15 cellular contexts compared by ENCODE assay signal in the genomic region with DNA sequence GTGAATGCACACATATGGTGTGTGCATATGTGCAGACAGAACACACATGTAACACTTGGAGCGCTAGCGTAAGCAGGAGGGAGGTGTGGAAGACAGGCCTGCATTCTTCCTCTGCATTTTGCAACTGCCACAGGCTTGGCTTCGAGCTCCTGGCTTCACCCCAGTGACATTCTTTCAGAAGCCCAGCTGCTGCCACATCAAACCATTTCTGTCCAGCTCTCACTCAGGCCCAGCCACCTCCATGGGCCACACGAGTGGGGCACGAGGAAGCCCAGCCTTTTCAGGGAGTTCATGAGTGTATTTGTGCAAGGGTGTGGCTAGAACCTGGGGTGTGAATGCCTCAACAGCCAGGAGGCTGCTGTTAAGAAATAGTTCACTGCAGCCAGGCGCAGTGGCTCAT. TPM values are rescaled to one million over a fixed set of nuclear protein-coding genes. Genes with fewer than 3 reads are reported as not detected.
DNase-seq lines count a peak whose midpoint lies in the region; ATAC-seq and TF ChIP-seq lines count a peak whose summit lies in the region.
"Had no signal": no experiment of that assay in that cellular context is flagged by ENCODE, and none has a peak within 500 bp of the region (broad histone marks: within the 10 kb centered on the region; RNA-seq: fewer than 3 reads in every experiment).

No MANE protein-coding gene starts in this region.

- H3F3A ChIP-seq in neural progenitor cell (ENCODE audit: low read depth) (no peaks in the 10 kb centered on the region), PC-9 (ENCODE audit: insufficient read depth, low read depth) (peaks cover 21% of the 10 kb centered on the region; the same call in 1 of the 2 replicates)

- H3K9ac ChIP-seq in adipocyte (ENCODE audit: low read length) (no peak overlapping the region), neural progenitor cell (no peak overlapping the region)
- H3K9ac ChIP-seq: SK-N-SH had no signal

- no peaks in the 10 kb centered on the region for H3K79me2 ChIP-seq in neural progenitor cell (ENCODE audit: low read depth)
- H3K79me2 ChIP-seq in PC-9 (ENCODE audit: low read depth), result no peaks in the 10 kb centered on the region

- no peak for TF ChIP-seq POLR2A in heart left ventricle (IDR thresholded peaks at IDR 0.05)

- intact Hi-C loops in Calu3 (cut with micrococcal nuclease; ENCODE audit: unreplicated experiment) (no loop called here), heart left ventricle (cut with DNase I) (no loop called here), PC-9 (cut with micrococcal nuclease; ENCODE audit: unreplicated experiment) (no loop called here)

- CTCF ChIA-PET in Calu3 (lab: Charles Lee), result interaction anchor here (0.6 to 1.4 kb wide), 3 partner anchors 11 to 935 kb away, joined by 3 to 4 read pairs (median 3); no protein-coding TSS in a partner anchor
- CTCF ChIA-PET in PC-9 (lab: Charles Lee), result interaction anchor here (0.6 to 0.7 kb wide), 2 partner anchors 27 to 88 kb away, joined by 3 to 9 read pairs; no protein-coding TSS in a partner anchor

- H3K4me1 ChIP-seq in adipocyte (ENCODE audit: control insufficient read depth, insufficient read depth, low read length) (peaks cover 12% of the 10 kb centered on the region), heart left ventricle (peaks cover 0 to 9% (median 0%) of the 10 kb centered on the region in 12 donors), neural progenitor cell (no peaks in the 10 kb centered on the region), SJCRH30 (peaks cover 7% of the 10 kb centered on the region; the same call in 1 of the 2 replicates), PC-9 (replicated peaks; ENCODE audit: insufficient read depth) (peaks cover 64% of the 10 kb centered on the region)

- H3K9me3 Mint-ChIP-seq in Calu3 (ENCODE audit: low read depth, unreplicated experiment) (no peaks in the 10 kb centered on the region), neural progenitor cell (no peaks in the 10 kb centered on the region)
- H3K9me3 Mint-ChIP-seq: activated naive CD4-positive, alpha-beta T cell treated with anti-CD3 and anti-CD28 coated beads, Interleukin-2, amount 10 ng/mL, durations not matched to agents 7 days and 5 days; H9; naive thymus-derived CD8-positive, alpha-beta T cell had no signal

- no peak overlapping the region for H3K4me2 ChIP-seq in neural progenitor cell
- no peak overlapping the region for H3K4me2 ChIP-seq in PC-9
- H3K4me2 ChIP-seq: SK-N-SH had no signal

- H3K4me3 Mint-ChIP-seq in Calu3 (ENCODE audit: low read depth, unreplicated experiment) (no peak overlapping the region), neural progenitor cell (no peak overlapping the region)
- H3K4me3 Mint-ChIP-seq: activated CD4-positive, alpha-beta T cell treated with anti-CD3 and anti-CD28 coated beads for 36 hours; activated naive CD4-positive, alpha-beta T cell treated with anti-CD3 and anti-CD28 coated beads, Interleukin-2, amount 10 ng/mL, durations not matched to agents 7 days and 5 days; CD8-positive, alpha-beta memory T cell; H9; naive thymus-derived CD8-positive, alpha-beta T cell had no signal

- POLR2A ChIA-PET in PC-9 (lab: Charles Lee; ENCODE audit: unreplicated experiment), result no interaction called here

- no peaks in the 10 kb centered on the region for H4K20me1 ChIP-seq in neural progenitor cell (ENCODE audit: low read depth)
- H4K20me1 ChIP-seq in PC-9 (ENCODE audit: insufficient read depth), result no peaks in the 10 kb centered on the region

- H2AFZ ChIP-seq in neural progenitor cell (replicated peaks) (no peak overlapping the region), PC-9 (no peak overlapping the region)

- H3K36me3 ChIP-seq in adipocyte (ENCODE audit: control insufficient read depth, insufficient read depth, low read length, severe bottlenecking) (no peaks in the 10 kb centered on the region), heart left ventricle (no peaks in the 10 kb centered on the region), neural progenitor cell (no peaks in the 10 kb centered on the region), SJCRH30 (no peaks in the 10 kb centered on the region), PC-9 (ENCODE audit: low read depth) (no peaks in the 10 kb centered on the region)

- no peak for DNase-seq in Calu3
- DNase-seq in adipocyte (ENCODE audit: low read depth), result peak; percentile 56
- DNase-seq in heart left ventricle, result peak in 2 of 5 donors; percentile 65 to 76
- DNase-seq in neural progenitor cell (ENCODE audit: low spot score), result no peak
- no peak for DNase-seq in SJCRH30
- no peak for DNase-seq in PC-9
- DNase-seq: activated CD4-positive, alpha-beta T cell treated with anti-CD3 and anti-CD28 coated beads for 36 hours; activated naive CD4-positive, alpha-beta T cell treated with anti-CD3 and anti-CD28 coated beads, Interleukin-2, amount 10 ng/mL, durations not matched to agents 7 days and 5 days; CD8-positive, alpha-beta memory T cell; naive thymus-derived CD8-positive, alpha-beta T cell; SK-N-SH had no signal

- WGBS in heart left ventricle, 4 donors, result 52 to 61% (median 58%) methylated on average over 6 of the region's 6 CpGs

- no peaks in the 10 kb centered on the region for H3K9me2 ChIP-seq in PC-9 (ENCODE audit: insufficient read depth)
- H3K9me2 ChIP-seq: SK-N-SH had no signal

- TF ChIP-seq CTCF in Calu3 (IDR thresholded peaks at IDR 0.05; ENCODE audit: unreplicated experiment) (no peak), heart left ventricle (IDR thresholded peaks at IDR 0.05) (no peak), neural progenitor cell (IDR thresholded peaks at IDR 0.05) (no peak), PC-9 (conservative IDR thresholded peaks at IDR 0.05) (no peak)

- H3K9me3 ChIP-seq in adipocyte (ENCODE audit: control insufficient read depth, low read length) (no peaks in the 10 kb centered on the region), heart left ventricle (no peaks in the 10 kb centered on the region), neural progenitor cell (ENCODE audit: low read depth) (no peaks in the 10 kb centered on the region), SJCRH30 (replicated peaks) (no peaks in the 10 kb centered on the region), PC-9 (ENCODE audit: insufficient read depth, low read depth) (no peaks in the 10 kb centered on the region)
- H3K9me3 ChIP-seq: SK-N-SH had no signal

- peak; percentile 69 to 89 (median 80) for ATAC-seq in heart left ventricle
- ATAC-seq in HG02970 (IDR thresholded peaks at IDR 0.05; ENCODE audit: low FRiP score, unreplicated experiment), result no peak
- ATAC-seq in GM18498 (IDR thresholded peaks at IDR 0.05; ENCODE audit: unreplicated experiment), result no peak
- ATAC-seq: activated CD4-positive, alpha-beta T cell treated with anti-CD3 and anti-CD28 coated beads for 36 hours; left lobe of liver; naive thymus-derived CD8-positive, alpha-beta T cell had no signal

- H3K4me1 Mint-ChIP-seq in Calu3 (ENCODE audit: low read depth, unreplicated experiment), result peaks cover 32% of the 10 kb centered on the region
- peaks cover 38% of the 10 kb centered on the region for H3K4me1 Mint-ChIP-seq in neural progenitor cell
- H3K4me1 Mint-ChIP-seq: activated CD4-positive, alpha-beta T cell treated with anti-CD3 and anti-CD28 coated beads for 36 hours; activated naive CD4-positive, alpha-beta T cell treated with anti-CD3 and anti-CD28 coated beads, Interleukin-2, amount 10 ng/mL, durations not matched to agents 7 days and 5 days; CD8-positive, alpha-beta memory T cell had no signal

- no peak overlapping the region for H3K4me3 ChIP-seq in adipocyte (ENCODE audit: low read length)
- H3K4me3 ChIP-seq in heart left ventricle, result no peak overlapping the region
- H3K4me3 ChIP-seq in neural progenitor cell, result no peak overlapping the region
- H3K4me3 ChIP-seq in SJCRH30, result no peak overlapping the region
- H3K4me3 ChIP-seq in PC-9, result no peak overlapping the region

- H3K36me3 Mint-ChIP-seq in Calu3 (ENCODE audit: insufficient read depth, unreplicated experiment) (peaks cover 43% of the 10 kb centered on the region), neural progenitor cell (no peaks in the 10 kb centered on the region)
- H3K36me3 Mint-ChIP-seq: activated naive CD4-positive, alpha-beta T cell treated with anti-CD3 and anti-CD28 coated beads, Interleukin-2, amount 10 ng/mL, durations not matched to agents 7 days and 5 days; CD8-positive, alpha-beta memory T cell; naive thymus-derived CD8-positive, alpha-beta T cell had no signal

- BruUV-seq in Calu3 (replicated peaks; lab: Mats Ljungman, UMichigan), result no TSS peak
- no TSS peak for BruUV-seq in PC-9 (replicated peaks; lab: Mats Ljungman, UMichigan)

- H3K27ac Mint-ChIP-seq in Calu3 (ENCODE audit: unreplicated experiment) (peak overlapping the region; percentile 36), neural progenitor cell (peak overlapping the region; percentile 82)
- H3K27ac Mint-ChIP-seq: activated CD4-positive, alpha-beta T cell treated with anti-CD3 and anti-CD28 coated beads for 36 hours; activated naive CD4-positive, alpha-beta T cell treated with anti-CD3 and anti-CD28 coated beads, Interleukin-2, amount 10 ng/mL, durations not matched to agents 7 days and 5 days; H9 had no signal

- H3K27ac ChIP-seq in heart left ventricle, result peak overlapping the region in 3 of 12 donors; percentile 9 to 41 (median 18)
- H3K27ac ChIP-seq in neural progenitor cell, result no peak overlapping the region
- H3K27ac ChIP-seq in SJCRH30, result no peak overlapping the region
- no peak overlapping the region for H3K27ac ChIP-seq in PC-9

- H3K27me3 ChIP-seq in adipocyte (replicated peaks; ENCODE audit: control insufficient read depth, insufficient read depth, low read length) (no peaks in the 10 kb centered on the region), heart left ventricle (no peaks in the 10 kb centered on the region), neural progenitor cell (no peaks in the 10 kb centered on the region), SJCRH30 (no peaks in the 10 kb centered on the region), PC-9 (ENCODE audit: insufficient read depth, low read depth) (no peaks in the 10 kb centered on the region)

- no peaks in the 10 kb centered on the region for H3K27me3 Mint-ChIP-seq in Calu3 (ENCODE audit: unreplicated experiment)
- H3K27me3 Mint-ChIP-seq in neural progenitor cell (ENCODE audit: insufficient read depth, low read depth), result peaks cover 5% of the 10 kb centered on the region
- H3K27me3 Mint-ChIP-seq: activated CD4-positive, alpha-beta T cell treated with anti-CD3 and anti-CD28 coated beads for 36 hours; activated naive CD4-positive, alpha-beta T cell treated with anti-CD3 and anti-CD28 coated beads, Interleukin-2, amount 10 ng/mL, durations not matched to agents 7 days and 5 days had no signal

RNA-seq across cellular contexts. Expression of gene LGALS3BP, which starts 18.8 kb away (rescaled TPM):
- total RNA-seq in Calu3 (2022) (747 and 1,100 TPM in 2 replicates), heart left ventricle (1,000 to 10,000 TPM in 1 of 9 donors, 100 to 1,000 TPM in 8; 250 to 1,343 (median 688) TPM), neural progenitor cell (ENCODE audit: low replicate concordance) (17.5 and 64.3 TPM in 2 replicates), PC-9 (2021) (507 and 685 TPM in 2 replicates)
- polyA plus RNA-seq in heart left ventricle, result 100 to 1,000 TPM; 178 to 363 TPM
- 140 and 142 TPM in 2 replicates for total RNA-seq in SJCRH30 (2014; rRNA removed; shearing (Covaris generic))

RNA-seq across cellular contexts. Expression of gene TIMP2, which starts 35.8 kb away (rescaled TPM):
- 246 and 262 TPM in 2 replicates for total RNA-seq in Calu3 (2022)
- 100 to 1,000 TPM in 4 of 9 donors, 10 to 100 TPM in 5; 65.6 to 201 (median 98.3) TPM for total RNA-seq in heart left ventricle
- polyA plus RNA-seq in heart left ventricle, result 10 to 100 TPM; 25.1 to 54.4 TPM
- 19.8 and 22.3 TPM in 2 replicates for total RNA-seq in neural progenitor cell (ENCODE audit: low replicate concordance)
- 65.6 and 66.9 TPM in 2 replicates for total RNA-seq in SJCRH30 (2014; rRNA removed; shearing (Covaris generic))
- 90.5 and 114 TPM in 2 replicates for total RNA-seq in PC-9 (2021)

RNA-seq across cellular contexts. Expression of gene CANT1, which starts 48.6 kb away (rescaled TPM):
- total RNA-seq in Calu3 (2022), result 95.7 and 115 TPM in 2 replicates
- 10 to 100 TPM; 20.4 to 43.7 (median 24.1) TPM for total RNA-seq in heart left ventricle
- 10 to 100 TPM in 1 of 2 donors, 1 to 10 TPM in 1; 5.1 to 46.2 TPM for polyA plus RNA-seq in heart left ventricle
- 24.3 and 61.3 TPM in 2 replicates for total RNA-seq in neural progenitor cell (ENCODE audit: low replicate concordance)
- 89.0 and 98.6 TPM in 2 replicates for total RNA-seq in SJCRH30 (2014; rRNA removed; shearing (Covaris generic))
- 116 and 183 TPM in 2 replicates for total RNA-seq in PC-9 (2021)

RNA-seq across cellular contexts. Expression of gene CEP295NL, which starts 57.9 kb away (rescaled TPM):
- total RNA-seq in Calu3 (2022) (4.6 and 6.0 TPM in 2 replicates), heart left ventricle (1 to 10 TPM in 3 of 9 donors, under 1 TPM in 6; 0.23 to 3.3 (median 0.52) TPM), neural progenitor cell (ENCODE audit: low replicate concordance) (0.28 and 0.39 TPM in 2 replicates), PC-9 (2021) (3.5 and 3.6 TPM in 2 replicates)
- polyA plus RNA-seq in heart left ventricle, result 1 to 10 TPM in 1 of 2 donors, under 1 TPM in 1; 0.29 to 2.0 TPM
- total RNA-seq in SJCRH30 (2014; rRNA removed; shearing (Covaris generic)), result 1.3 TPM in 2 replicates
- total RNA-seq: activated CD4-positive, alpha-beta T cell treated with anti-CD3 and anti-CD28 coated beads for 36 hours; CD8-positive, alpha-beta memory T cell had no signal
- polyA plus RNA-seq: CD8-positive, alpha-beta memory T cell; naive thymus-derived CD8-positive, alpha-beta T cell had no signal

Comparison
In these comparisons a context has a peak if more than half of its experiments do, and no peak if none do; other contexts are left out.
1. ATAC-seq: peak in heart left ventricle (4 of 4); none in HG02970 (single experiment) and GM18498 (single experiment).